18 cellular contexts compared by ENCODE assay signal in the genomic region with DNA sequence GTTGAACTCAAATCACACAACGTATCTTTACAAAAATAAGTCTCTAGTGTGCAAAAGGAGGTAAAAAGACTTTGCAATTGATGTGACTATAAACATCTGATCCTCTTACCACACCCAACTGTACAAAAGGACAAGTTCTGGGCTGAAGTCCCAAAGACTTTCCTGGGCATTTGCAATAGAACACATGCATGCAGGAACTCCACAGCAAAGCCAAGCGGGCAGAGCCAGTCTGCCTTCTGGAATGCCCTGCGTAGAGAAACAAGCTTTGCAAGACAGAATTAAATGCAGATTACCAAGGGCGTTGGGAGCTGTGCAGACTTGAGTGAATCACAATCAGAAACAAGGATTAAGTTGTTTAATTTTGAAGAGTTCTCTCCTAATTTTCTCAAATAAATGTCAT.
DNase-seq lines count a peak whose midpoint lies in the region; ATAC-seq and TF ChIP-seq lines count a peak whose summit lies in the region.
"Had no signal": no experiment of that assay in that cellular context is flagged by ENCODE, and none has a peak within 500 bp of the region (broad histone marks: within the 10 kb centered on the region; RNA-seq: fewer than 3 reads in every experiment).

No MANE protein-coding gene starts in this region.

- peak; percentile 7 for DNase-seq in GM23248
- no peak for DNase-seq in esophagus squamous epithelium (lab: John Stamatoyannopoulos, UW)
- DNase-seq in left ventricle myocardium superior, result peak; percentile 41
- peak; percentile 61 to 66 for DNase-seq in gastrocnemius medialis
- no peak for DNase-seq in NOMO-1 treated with DMSO at 0.1 percent for 48 hours (lab: John Stamatoyannopoulos, UW; ENCODE audit: unreplicated experiment)
- no peak for DNase-seq in NCI-H2029 treated with DMSO at 0.1 percent for 48 hours (lab: John Stamatoyannopoulos, UW)
- DNase-seq: ACHN; CD8-positive, alpha-beta T cell; DMS79; H9; Kasumi-1; NCI-H1417; NCI-H1930; NCI-H2171; NCI-H446; NCI-H774 had no signal

- no peaks in the 10 kb centered on the region for H3K27me3 ChIP-seq in GM23248 (replicated peaks; ENCODE audit: insufficient read depth)
- no peaks in the 10 kb centered on the region for H3K27me3 ChIP-seq in esophagus squamous epithelium
- no peaks in the 10 kb centered on the region for H3K27me3 ChIP-seq in gastrocnemius medialis

- no peak overlapping the region for H3K9ac ChIP-seq in GM23248

- TF ChIP-seq POLR2A in esophagus squamous epithelium (IDR thresholded peaks at IDR 0.05) (no peak), gastrocnemius medialis (IDR thresholded peaks at IDR 0.05) (no peak)

- H3K4me1 ChIP-seq in GM23248 (ENCODE audit: insufficient read depth) (no peaks in the 10 kb centered on the region), esophagus squamous epithelium (peaks cover 4 to 41% (median 16%) of the 10 kb centered on the region in 3 donors), gastrocnemius medialis (peaks cover 12 to 14% of the 10 kb centered on the region in 2 donors)

- H3K4me3 ChIP-seq in GM23248 (no peak overlapping the region), esophagus squamous epithelium (no peak overlapping the region), gastrocnemius medialis (no peak overlapping the region)

- H3K4me2 ChIP-seq in GM23248 (ENCODE audit: unreplicated experiment), result no peak overlapping the region

- no peaks in the 10 kb centered on the region for H3K79me2 ChIP-seq in GM23248 (ENCODE audit: insufficient read depth)

- H3K27ac ChIP-seq in GM23248 (no peak overlapping the region), esophagus squamous epithelium (peak overlapping the region in 3 of 4 donors; percentile 11 to 76 (median 74)), gastrocnemius medialis (peak overlapping the region in 1 of 4 donors; percentile 58)

- intact Hi-C loops in esophagus squamous epithelium (cut with DNase I) (no loop called here), left ventricle myocardium superior (cut with micrococcal nuclease) (no loop called here), gastrocnemius medialis (cut with DNase I; ENCODE audit: low total_unique reads) (loop anchor here (2.0 kb wide), 1 partner anchor 94 kb away; no protein-coding TSS in a partner anchor)

- no peaks in the 10 kb centered on the region for H3K9me2 ChIP-seq in GM23248 (ENCODE audit: insufficient read depth)

- peak; percentile 88 for ATAC-seq in left ventricle myocardium superior
- peak; percentile 99 to 100 for ATAC-seq in gastrocnemius medialis
- ATAC-seq in HG03039 (IDR thresholded peaks at IDR 0.05; ENCODE audit: unreplicated experiment), result no peak
- ATAC-seq: CD8-positive, alpha-beta T cell; Panc1 had no signal

- TF ChIP-seq CTCF in esophagus squamous epithelium (IDR thresholded peaks at IDR 0.05) (no peak), gastrocnemius medialis (IDR thresholded peaks at IDR 0.05 in 4 of 5, conservative IDR thresholded peaks at IDR 0.05 in 1 of 5) (no peak)

- no peaks in the 10 kb centered on the region for H3K9me3 ChIP-seq in GM23248 (ENCODE audit: low read depth)
- no peaks in the 10 kb centered on the region for H3K9me3 ChIP-seq in esophagus squamous epithelium
- no peaks in the 10 kb centered on the region for H3K9me3 ChIP-seq in gastrocnemius medialis

- no peaks in the 10 kb centered on the region for H3K36me3 ChIP-seq in GM23248 (ENCODE audit: low read depth)
- no peaks in the 10 kb centered on the region for H3K36me3 ChIP-seq in esophagus squamous epithelium
- H3K36me3 ChIP-seq in gastrocnemius medialis, result no peaks in the 10 kb centered on the region

- H3F3A ChIP-seq in GM23248 (ENCODE audit: insufficient read depth), result no peaks in the 10 kb centered on the region

- no peaks in the 10 kb centered on the region for H4K20me1 ChIP-seq in GM23248 (ENCODE audit: insufficient read depth)

- 21 to 34% methylated on average over 4 of the region's 4 CpGs for WGBS in GM23248 (ENCODE audit: low coverage in 1 of 2, low lambda C conversion rate in 2 of 2, missing lambda C conversion rate in 2 of 2), 2 experiments
- WGBS in esophagus squamous epithelium, 2 donors, result 30 to 40% methylated on average over 4 of the region's 4 CpGs

- in situ Hi-C loops in GM23248 (cut with MboI), result loop anchor here (25.0 kb wide), 1 partner anchor 277 kb away; no protein-coding TSS in a partner anchor
- in situ Hi-C loops in gastrocnemius medialis (cut with MboI; ENCODE audit: low sequenced_read_pairs in 4 of 4), result loop anchor here in 1 of 4 donors (25.0 kb wide), 1 partner anchor 102 kb away; no protein-coding TSS in a partner anchor

- H2AFZ ChIP-seq in GM23248, result no peak overlapping the region

Comparison
In these comparisons a context has a peak if more than half of its experiments do, and no peak if none do; other contexts are left out.
1. DNase-seq: peak in GM23248 (single experiment), left ventricle myocardium superior (single experiment) and gastrocnemius medialis (2 of 2); none in esophagus squamous epithelium (single experiment), NOMO-1 treated with DMSO at 0.1 percent for 48 hours (single experiment) and NCI-H2029 treated with DMSO at 0.1 percent for 48 hours (single experiment).